22 cellular contexts compared by ENCODE assay signal in the genomic region with DNA sequence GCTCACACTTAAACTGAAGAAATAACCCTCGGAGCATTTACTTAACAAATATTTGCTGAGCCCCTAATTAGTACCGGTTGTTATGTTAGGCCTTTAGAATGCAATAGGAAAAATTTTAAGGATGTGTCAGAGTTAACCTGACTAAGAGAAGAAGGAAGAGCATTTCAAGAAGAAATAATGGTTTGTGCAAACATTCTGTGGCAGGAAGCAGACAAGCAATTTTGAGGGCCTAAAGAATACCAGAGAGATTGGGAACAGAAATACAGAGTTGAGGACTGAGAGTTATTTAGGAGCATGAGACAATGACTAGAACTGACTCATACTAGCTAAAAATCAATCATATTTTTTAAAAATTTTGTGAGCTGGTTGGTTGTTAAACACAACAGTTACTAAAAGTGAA.
A peak's percentile ranks its signal among the peaks of the same experiment; 100 is the strongest.
DNase-seq lines count a peak whose midpoint lies in the region; ATAC-seq and TF ChIP-seq lines count a peak whose summit lies in the region.
"Had no signal": no experiment of that assay in that cellular context is flagged by ENCODE, and none has a peak within 500 bp of the region (broad histone marks: within the 10 kb centered on the region; RNA-seq: fewer than 3 reads in every experiment).

No MANE protein-coding gene starts in this region.

- intact Hi-C loops in MCF 10A (cut with micrococcal nuclease) = loop anchor here (2.0 to 5.0 kb wide), 2 partner anchors 78 to 119 kb away; no protein-coding TSS in a partner anchor
- intact Hi-C loops in mammary epithelial cell (cut with micrococcal nuclease) = no loop called here

- dilution Hi-C loops in mammary epithelial cell (cut with HindIII; ENCODE audit: low sequenced_read_pairs) = no loop called here

- no peak overlapping the region for H2AFZ ChIP-seq in mammary epithelial cell (ENCODE audit: low read depth, low read length)

- peaks cover 14% of the 10 kb centered on the region for H3K4me1 Mint-ChIP-seq in MCF 10A (ENCODE audit: insufficient read depth, unreplicated experiment)
- H3K4me1 Mint-ChIP-seq: nephron had no signal

- H3K4me2 ChIP-seq in mammary epithelial cell (ENCODE audit: insufficient read depth, low read depth, low read length) = no peak overlapping the region

- peak; percentile 40; the same call in 2 of the 3 replicates for ATAC-seq in SK-N-SH treated with all-trans-retinoic acid at 6 μM for 48 hours
- no peak for ATAC-seq in GM18520 (IDR thresholded peaks at IDR 0.05; ENCODE audit: unreplicated experiment)

- H3K27ac ChIP-seq in mammary epithelial cell (ENCODE audit: insufficient read depth, low read depth, low read length) = no peak overlapping the region
- H3K27ac ChIP-seq: 22Rv1, VCaP had no signal

- no peaks in the 10 kb centered on the region for H3K9me3 Mint-ChIP-seq in MCF 10A (ENCODE audit: unreplicated experiment)
- H3K9me3 Mint-ChIP-seq: nephron; T-helper 1 cell treated with Interleukin-12 subunit alpha and Interleukin-12 subunit beta and Interleukin-4 antibody, amounts not matched to agents 30 μg/mL and 1 μg/mL, for 36 hours had no signal

- H3K27me3 ChIP-seq in mammary epithelial cell (ENCODE audit: insufficient read depth, low read length) = no peaks in the 10 kb centered on the region

- H3K79me2 ChIP-seq in mammary epithelial cell (ENCODE audit: insufficient read depth, low read length) = no peaks in the 10 kb centered on the region

- TF ChIP-seq CTCF in MCF 10A (IDR thresholded peaks at IDR 0.05; ENCODE audit: unreplicated experiment) (no peak), mammary epithelial cell (conservative IDR thresholded peaks at IDR 0.05 in 1 of 2, IDR thresholded peaks at IDR 0.05 in 1 of 2; ENCODE audit: extremely low read depth in 1 of 2, insufficient read depth in 1 of 2, low read depth in 1 of 2, low read length in 2 of 2) (no peak), fibroblast of mammary gland (conservative IDR thresholded peaks at IDR 0.05; ENCODE audit: control insufficient read depth, insufficient read depth, low read depth, low read length) (no peak)

- H3K4me3 ChIP-seq in mammary epithelial cell (replicated peaks in 1 of 3; ENCODE audit: insufficient read depth in 1 of 3, low read depth in 2 of 3, low read length in 3 of 3) (no peak overlapping the region), fibroblast of mammary gland (ENCODE audit: control insufficient read depth, low read depth, low read length) (no peak overlapping the region)

- H3K27me3 Mint-ChIP-seq in MCF 10A (ENCODE audit: insufficient read depth, unreplicated experiment) = no peaks in the 10 kb centered on the region

- DNase-seq in MCF 10A (ENCODE audit: unreplicated experiment) = no peak
- no peak for DNase-seq in mammary epithelial cell
- peak; percentile 36 for DNase-seq in fibroblast of mammary gland (ENCODE audit: low read depth)
- peak; percentile 41 for DNase-seq in stromal cell of bone marrow (ENCODE audit: low read depth)
- no peak for DNase-seq in stimulated activated CD4-positive, alpha-beta T cell treated with anti-CD3 and anti-CD28 coated beads, Interleukin-2, amount 100 ng/mL, for 48 hours
- DNase-seq in HuH-7.5 (ENCODE audit: low spot score) = no peak
- DNase-seq: activated CD4-positive, alpha-beta T cell treated with anti-CD3 and anti-CD28 coated beads, Interleukin-2, amount 50 U/mL, for 4 hours; cerebellar nuclear complex; DMS153; midbrain; NCI-H1417 treated with DMSO at 0.1 percent for 48 hours; NCI-H2171; NCI-H526 treated with DMSO at 0.1 percent for 48 hours; posterior cingulate gyrus; SHP77 treated with DMSO at 0.1 percent for 48 hours; stimulated activated CD4-positive, alpha-beta T cell treated with anti-CD3 and anti-CD28 coated beads, Interleukin-4, amount 100 ng/mL, for 4 hours had no signal

- H4K20me1 ChIP-seq in mammary epithelial cell (ENCODE audit: insufficient read depth, low read length) = no peaks in the 10 kb centered on the region

- H3K4me1 ChIP-seq in mammary epithelial cell (ENCODE audit: insufficient read depth, low read length) = no peaks in the 10 kb centered on the region

- H3K4me3 Mint-ChIP-seq in MCF 10A (ENCODE audit: unreplicated experiment) = no peak overlapping the region
- H3K4me3 Mint-ChIP-seq: nephron; T-helper 1 cell treated with Interleukin-12 subunit alpha and Interleukin-12 subunit beta and Interleukin-4 antibody, amounts not matched to agents 30 μg/mL and 1 μg/mL, for 36 hours had no signal

- peak overlapping the region; percentile 0 for H3K27ac Mint-ChIP-seq in MCF 10A (ENCODE audit: low read depth, unreplicated experiment)
- H3K27ac Mint-ChIP-seq: nephron; T-helper 1 cell treated with Interleukin-12 subunit alpha and Interleukin-12 subunit beta and Interleukin-4 antibody, amounts not matched to agents 30 μg/mL and 1 μg/mL, for 36 hours had no signal

- in situ Hi-C loops in mammary epithelial cell (cut with MboI; ENCODE audit: low sequenced_read_pairs in 2 of 2) = no loop called here

- H3K9ac ChIP-seq in mammary epithelial cell (ENCODE audit: insufficient read depth, low read length) = no peak overlapping the region

- POLR2A ChIA-PET in MCF 10A (lab: Yijun Ruan, JAX) = interaction anchor here (0.7 to 1.2 kb wide), 2 partner anchors 9 to 317 kb away, joined by 3 read pairs; no protein-coding TSS in a partner anchor

- CTCF ChIA-PET in MCF 10A (lab: Yijun Ruan, JAX) (interaction anchor here (0.6 to 1.9 kb wide), 4 partner anchors 121 to 1446 kb away, joined by 3 to 5 read pairs (median 3); no protein-coding TSS in a partner anchor), mammary epithelial cell (lab: Charles Lee; ENCODE audit: low non-redundant PET) (no interaction called here)

- no peaks in the 10 kb centered on the region for H3K36me3 ChIP-seq in mammary epithelial cell (ENCODE audit: insufficient read depth, low read length)

- BruUV-seq in MCF 10A (replicated peaks; lab: Mats Ljungman, UMichigan) (no TSS peak), mammary epithelial cell (replicated peaks; lab: Mats Ljungman, UMichigan) (no TSS peak)

- no peaks in the 10 kb centered on the region for H3K9me3 ChIP-seq in mammary epithelial cell (replicated peaks; ENCODE audit: insufficient read depth, low read length)

- no peaks in the 10 kb centered on the region for H3K36me3 Mint-ChIP-seq in MCF 10A (ENCODE audit: insufficient read depth, unreplicated experiment)

- 72% methylated on average over 2 of the region's 2 CpGs for WGBS in mammary epithelial cell (ENCODE audit: low coverage, missing lambda C conversion rate)

TF ChIP-seq in SK-N-SH treated with all-trans-retinoic acid at 6 μM for 48 hours, 23 proteins besides CTCF, POLR2A, EP300 and RAD21:
- no peak for TF ChIP-seq SNAI2 (CRISPR knock-in tag; IDR thresholded peaks at IDR 0.05)
- TF ChIP-seq RARB (CRISPR knock-in tag; IDR thresholded peaks at IDR 0.05) = no peak
- TF ChIP-seq ISL1 (CRISPR knock-in tag; IDR thresholded peaks at IDR 0.05) = peak; percentile 25; the same call in 1 of the 2 replicates
- TF ChIP-seq ZFP30 (CRISPR knock-in tag; IDR thresholded peaks at IDR 0.05) = no peak
- TF ChIP-seq, protein P1, sequence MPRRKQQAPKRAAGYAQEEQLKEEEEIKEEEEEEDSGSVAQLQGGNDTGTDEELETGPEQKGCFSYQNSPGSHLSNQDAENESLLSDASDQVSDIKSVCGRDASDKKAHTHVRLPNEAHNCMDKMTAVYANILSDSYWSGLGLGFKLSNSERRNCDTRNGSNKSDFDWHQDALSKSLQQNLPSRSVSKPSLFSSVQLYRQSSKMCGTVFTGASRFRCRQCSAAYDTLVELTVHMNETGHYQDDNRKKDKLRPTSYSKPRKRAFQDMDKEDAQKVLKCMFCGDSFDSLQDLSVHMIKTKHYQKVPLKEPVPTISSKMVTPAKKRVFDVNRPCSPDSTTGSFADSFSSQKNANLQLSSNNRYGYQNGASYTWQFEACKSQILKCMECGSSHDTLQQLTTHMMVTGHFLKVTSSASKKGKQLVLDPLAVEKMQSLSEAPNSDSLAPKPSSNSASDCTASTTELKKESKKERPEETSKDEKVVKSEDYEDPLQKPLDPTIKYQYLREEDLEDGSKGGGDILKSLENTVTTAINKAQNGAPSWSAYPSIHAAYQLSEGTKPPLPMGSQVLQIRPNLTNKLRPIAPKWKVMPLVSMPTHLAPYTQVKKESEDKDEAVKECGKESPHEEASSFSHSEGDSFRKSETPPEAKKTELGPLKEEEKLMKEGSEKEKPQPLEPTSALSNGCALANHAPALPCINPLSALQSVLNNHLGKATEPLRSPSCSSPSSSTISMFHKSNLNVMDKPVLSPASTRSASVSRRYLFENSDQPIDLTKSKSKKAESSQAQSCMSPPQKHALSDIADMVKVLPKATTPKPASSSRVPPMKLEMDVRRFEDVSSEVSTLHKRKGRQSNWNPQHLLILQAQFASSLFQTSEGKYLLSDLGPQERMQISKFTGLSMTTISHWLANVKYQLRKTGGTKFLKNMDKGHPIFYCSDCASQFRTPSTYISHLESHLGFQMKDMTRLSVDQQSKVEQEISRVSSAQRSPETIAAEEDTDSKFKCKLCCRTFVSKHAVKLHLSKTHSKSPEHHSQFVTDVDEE (CRISPR knock-in tag; IDR thresholded peaks at IDR 0.05) = no peak
- no peak for TF ChIP-seq ZNF565 (CRISPR knock-in tag; conservative IDR thresholded peaks at IDR 0.05; ENCODE audit: low read depth)
- TF ChIP-seq, protein P2, sequence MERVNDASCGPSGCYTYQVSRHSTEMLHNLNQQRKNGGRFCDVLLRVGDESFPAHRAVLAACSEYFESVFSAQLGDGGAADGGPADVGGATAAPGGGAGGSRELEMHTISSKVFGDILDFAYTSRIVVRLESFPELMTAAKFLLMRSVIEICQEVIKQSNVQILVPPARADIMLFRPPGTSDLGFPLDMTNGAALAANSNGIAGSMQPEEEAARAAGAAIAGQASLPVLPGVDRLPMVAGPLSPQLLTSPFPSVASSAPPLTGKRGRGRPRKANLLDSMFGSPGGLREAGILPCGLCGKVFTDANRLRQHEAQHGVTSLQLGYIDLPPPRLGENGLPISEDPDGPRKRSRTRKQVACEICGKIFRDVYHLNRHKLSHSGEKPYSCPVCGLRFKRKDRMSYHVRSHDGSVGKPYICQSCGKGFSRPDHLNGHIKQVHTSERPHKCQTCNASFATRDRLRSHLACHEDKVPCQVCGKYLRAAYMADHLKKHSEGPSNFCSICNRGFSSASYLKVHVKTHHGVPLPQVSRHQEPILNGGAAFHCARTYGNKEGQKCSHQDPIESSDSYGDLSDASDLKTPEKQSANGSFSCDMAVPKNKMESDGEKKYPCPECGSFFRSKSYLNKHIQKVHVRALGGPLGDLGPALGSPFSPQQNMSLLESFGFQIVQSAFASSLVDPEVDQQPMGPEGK (CRISPR knock-in tag; IDR thresholded peaks at IDR 0.05; ENCODE audit: borderline replicate concordance) = no peak
- no peak for TF ChIP-seq OSR1 (CRISPR knock-in tag; IDR thresholded peaks at IDR 0.05)

Comparison
In these comparisons a context has a peak if more than half of its experiments do, and no peak if none do; other contexts are left out.
1. DNase-seq: peak in fibroblast of mammary gland (single experiment) and stromal cell of bone marrow (single experiment); none in MCF 10A (single experiment), mammary epithelial cell (single experiment), stimulated activated CD4-positive, alpha-beta T cell treated with anti-CD3 and anti-CD28 coated beads, Interleukin-2, amount 100 ng/mL, for 48 hours (0 of 2) and HuH-7.5 (single experiment).